1 cellular context compared by ENCODE assay signal in the genomic region with DNA sequence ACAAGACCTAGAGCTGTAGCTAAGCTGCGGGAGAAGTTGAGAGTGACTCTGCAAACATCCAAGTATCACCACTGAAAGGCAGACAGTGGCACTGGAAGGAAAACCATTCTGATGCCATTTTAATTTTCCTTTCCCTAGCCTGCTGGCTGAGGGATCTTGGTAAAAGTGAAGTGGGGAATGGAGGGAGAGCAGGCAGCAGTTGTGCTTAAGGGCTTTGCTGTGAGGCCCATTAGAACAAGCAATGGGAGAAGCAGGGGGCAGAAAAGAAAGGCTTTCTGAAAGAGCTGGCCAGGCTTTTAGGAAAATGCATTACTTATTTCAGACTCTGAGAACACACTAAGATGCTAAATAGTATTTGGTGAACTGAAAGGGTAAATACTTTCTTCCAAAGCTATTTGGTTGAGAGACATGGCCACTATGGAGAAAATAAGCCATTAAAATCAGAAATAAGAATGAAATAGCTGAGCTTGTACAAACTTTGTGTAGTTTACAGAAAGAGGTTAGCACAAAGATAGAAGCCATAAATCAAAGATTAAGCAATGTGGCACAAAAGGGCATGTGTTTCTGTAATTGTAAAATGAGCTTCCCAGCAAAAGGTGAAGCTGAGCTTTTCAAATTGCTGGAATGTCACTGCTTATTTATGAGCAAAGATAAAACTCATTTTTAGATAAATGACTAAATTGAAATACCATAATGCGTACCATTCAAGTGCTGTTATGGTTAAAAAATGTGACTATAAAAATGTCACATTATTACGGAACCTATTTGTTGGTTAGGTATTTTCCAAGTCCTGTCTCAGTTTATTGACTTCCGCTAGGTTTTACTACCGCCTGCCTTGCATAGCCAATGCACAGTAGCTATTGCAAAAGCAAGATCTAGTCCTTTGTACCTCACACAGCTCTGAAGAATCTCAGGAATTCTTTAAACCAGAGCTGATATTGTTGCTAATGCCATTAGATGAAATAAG.
TF ChIP-seq lines count a peak whose summit lies in the region.

No MANE protein-coding gene starts in this region.

TF ChIP-seq in SK-N-SH, 30 proteins besides CTCF, POLR2A, EP300 and RAD21 (continued from another document):
- TF ChIP-seq, protein P1, sequence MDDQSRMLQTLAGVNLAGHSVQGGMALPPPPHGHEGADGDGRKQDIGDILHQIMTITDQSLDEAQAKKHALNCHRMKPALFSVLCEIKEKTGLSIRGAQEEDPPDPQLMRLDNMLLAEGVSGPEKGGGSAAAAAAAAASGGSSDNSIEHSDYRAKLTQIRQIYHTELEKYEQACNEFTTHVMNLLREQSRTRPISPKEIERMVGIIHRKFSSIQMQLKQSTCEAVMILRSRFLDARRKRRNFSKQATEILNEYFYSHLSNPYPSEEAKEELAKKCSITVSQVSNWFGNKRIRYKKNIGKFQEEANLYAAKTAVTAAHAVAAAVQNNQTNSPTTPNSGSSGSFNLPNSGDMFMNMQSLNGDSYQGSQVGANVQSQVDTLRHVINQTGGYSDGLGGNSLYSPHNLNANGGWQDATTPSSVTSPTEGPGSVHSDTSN (IDR thresholded peaks at IDR 0.05), result no peak
- TF ChIP-seq FOXJ3 (CRISPR knock-in tag; IDR thresholded peaks at IDR 0.05), result no peak
- TF ChIP-seq MEF2A (IDR thresholded peaks at IDR 0.05; ENCODE audit: borderline replicate concordance, low read depth), result no peak
- TF ChIP-seq SMC3 (IDR thresholded peaks at IDR 0.05; ENCODE audit: low read depth, low read length), result no peak
- no peak for TF ChIP-seq TEAD4 (IDR thresholded peaks at IDR 0.05; ENCODE audit: borderline replicate concordance, insufficient read depth)
- TF ChIP-seq TCF12 (IDR thresholded peaks at IDR 0.05), result no peak
- TF ChIP-seq, protein P2, sequence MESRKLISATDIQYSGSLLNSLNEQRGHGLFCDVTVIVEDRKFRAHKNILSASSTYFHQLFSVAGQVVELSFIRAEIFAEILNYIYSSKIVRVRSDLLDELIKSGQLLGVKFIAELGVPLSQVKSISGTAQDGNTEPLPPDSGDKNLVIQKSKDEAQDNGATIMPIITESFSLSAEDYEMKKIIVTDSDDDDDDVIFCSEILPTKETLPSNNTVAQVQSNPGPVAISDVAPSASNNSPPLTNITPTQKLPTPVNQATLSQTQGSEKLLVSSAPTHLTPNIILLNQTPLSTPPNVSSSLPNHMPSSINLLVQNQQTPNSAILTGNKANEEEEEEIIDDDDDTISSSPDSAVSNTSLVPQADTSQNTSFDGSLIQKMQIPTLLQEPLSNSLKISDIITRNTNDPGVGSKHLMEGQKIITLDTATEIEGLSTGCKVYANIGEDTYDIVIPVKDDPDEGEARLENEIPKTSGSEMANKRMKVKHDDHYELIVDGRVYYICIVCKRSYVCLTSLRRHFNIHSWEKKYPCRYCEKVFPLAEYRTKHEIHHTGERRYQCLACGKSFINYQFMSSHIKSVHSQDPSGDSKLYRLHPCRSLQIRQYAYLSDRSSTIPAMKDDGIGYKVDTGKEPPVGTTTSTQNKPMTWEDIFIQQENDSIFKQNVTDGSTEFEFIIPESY (IDR thresholded peaks at IDR 0.05; ENCODE audit: borderline replicate concordance, low read depth), result no peak
- TF ChIP-seq, protein P3, sequence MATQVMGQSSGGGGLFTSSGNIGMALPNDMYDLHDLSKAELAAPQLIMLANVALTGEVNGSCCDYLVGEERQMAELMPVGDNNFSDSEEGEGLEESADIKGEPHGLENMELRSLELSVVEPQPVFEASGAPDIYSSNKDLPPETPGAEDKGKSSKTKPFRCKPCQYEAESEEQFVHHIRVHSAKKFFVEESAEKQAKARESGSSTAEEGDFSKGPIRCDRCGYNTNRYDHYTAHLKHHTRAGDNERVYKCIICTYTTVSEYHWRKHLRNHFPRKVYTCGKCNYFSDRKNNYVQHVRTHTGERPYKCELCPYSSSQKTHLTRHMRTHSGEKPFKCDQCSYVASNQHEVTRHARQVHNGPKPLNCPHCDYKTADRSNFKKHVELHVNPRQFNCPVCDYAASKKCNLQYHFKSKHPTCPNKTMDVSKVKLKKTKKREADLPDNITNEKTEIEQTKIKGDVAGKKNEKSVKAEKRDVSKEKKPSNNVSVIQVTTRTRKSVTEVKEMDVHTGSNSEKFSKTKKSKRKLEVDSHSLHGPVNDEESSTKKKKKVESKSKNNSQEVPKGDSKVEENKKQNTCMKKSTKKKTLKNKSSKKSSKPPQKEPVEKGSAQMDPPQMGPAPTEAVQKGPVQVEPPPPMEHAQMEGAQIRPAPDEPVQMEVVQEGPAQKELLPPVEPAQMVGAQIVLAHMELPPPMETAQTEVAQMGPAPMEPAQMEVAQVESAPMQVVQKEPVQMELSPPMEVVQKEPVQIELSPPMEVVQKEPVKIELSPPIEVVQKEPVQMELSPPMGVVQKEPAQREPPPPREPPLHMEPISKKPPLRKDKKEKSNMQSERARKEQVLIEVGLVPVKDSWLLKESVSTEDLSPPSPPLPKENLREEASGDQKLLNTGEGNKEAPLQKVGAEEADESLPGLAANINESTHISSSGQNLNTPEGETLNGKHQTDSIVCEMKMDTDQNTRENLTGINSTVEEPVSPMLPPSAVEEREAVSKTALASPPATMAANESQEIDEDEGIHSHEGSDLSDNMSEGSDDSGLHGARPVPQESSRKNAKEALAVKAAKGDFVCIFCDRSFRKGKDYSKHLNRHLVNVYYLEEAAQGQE (IDR thresholded peaks at IDR 0.05; ENCODE audit: low read depth, low read length), result no peak
TF ChIP-seq in SK-N-SH: peak in this region for 0.
